In genomic region chr5:139526309-139527109, GRCh38 we compare ENCODE assay signal across 1 cellular context.
A peak's percentile ranks its signal among the peaks of the same experiment; 100 is the strongest.
TF ChIP-seq lines count a peak whose summit lies in the region.
"Not testable (repeated sequence)": the region's sequence is repeated elsewhere in the genome, so short reads cannot be mapped to it uniquely, and the experiment has no call there.

No MANE protein-coding gene starts in this region.

TF ChIP-seq in HepG2, 621 proteins besides CTCF, POLR2A, EP300 and RAD21 (continued from another document and continues in another):
- TF ChIP-seq FOXP4 (CRISPR knock-in tag; IDR thresholded peaks at IDR 0.05) (peak; percentile 34; the same call in 1 of the 2 replicates), ZNF142 (CRISPR knock-in tag; IDR thresholded peaks at IDR 0.05) (peak; percentile 61; the same call in 1 of the 2 replicates), ZNF143 (CRISPR knock-in tag; IDR thresholded peaks at IDR 0.05) (peak; percentile 28; the same call in 1 of the 2 replicates), MED13 (CRISPR knock-in tag; IDR thresholded peaks at IDR 0.05) (0 out of 2 replicates have a peak, but pooled peaks have one; percentile 34), BRF2 (CRISPR knock-in tag; IDR thresholded peaks at IDR 0.05) (0 out of 2 replicates have a peak, but pooled peaks have one; percentile 36), ZNF543 (CRISPR knock-in tag; IDR thresholded peaks at IDR 0.05) (0 out of 2 replicates have a peak, but pooled peaks have one; percentile 66), BRD4 (CRISPR knock-in tag; IDR thresholded peaks at IDR 0.05) (peak; percentile 69), ZFX (CRISPR knock-in tag; IDR thresholded peaks at IDR 0.05; ENCODE audit: low read depth) (peak; percentile 67), NFAT5 (CRISPR knock-in tag; IDR thresholded peaks at IDR 0.05) (peak; percentile 72; the same call in 1 of the 2 replicates), YEATS4 (CRISPR knock-in tag; IDR thresholded peaks at IDR 0.05; ENCODE audit: borderline replicate concordance) (peak; percentile 60), PITX1 (CRISPR knock-in tag; IDR thresholded peaks at IDR 0.05) (0 out of 2 replicates have a peak, but pooled peaks have one; percentile 39), ZNF350 (CRISPR knock-in tag; IDR thresholded peaks at IDR 0.05; ENCODE audit: borderline replicate concordance, low read depth) (peak; percentile 41; the same call in 1 of the 2 replicates), HOXD1 (CRISPR knock-in tag; IDR thresholded peaks at IDR 0.05) (peak; percentile 53; the same call in 1 of the 2 replicates), ZNF883 (CRISPR knock-in tag; IDR thresholded peaks at IDR 0.05; ENCODE audit: not compliant biosample characterization) (peak; percentile 27), SALL1 (CRISPR knock-in tag; IDR thresholded peaks at IDR 0.05) (0 out of 2 replicates have a peak, but pooled peaks have one; percentile 9), HOXA5 (CRISPR knock-in tag; IDR thresholded peaks at IDR 0.05) (peak; percentile 58; the same call in 1 of the 2 replicates), MTA1 (CRISPR knock-in tag; IDR thresholded peaks at IDR 0.05; ENCODE audit: borderline replicate concordance) (0 out of 2 replicates have a peak, but pooled peaks have one; percentile 24), NFKB2 (CRISPR knock-in tag; IDR thresholded peaks at IDR 0.05; ENCODE audit: borderline replicate concordance) (peak; percentile 45; the same call in 1 of the 2 replicates), SALL2 (CRISPR knock-in tag; IDR thresholded peaks at IDR 0.05) (0 out of 2 replicates have a peak, but pooled peaks have one; percentile 32), ZNF275 (CRISPR knock-in tag; IDR thresholded peaks at IDR 0.05; ENCODE audit: borderline replicate concordance) (peak; percentile 56; the same call in 1 of the 2 replicates), KAT7 (CRISPR knock-in tag; IDR thresholded peaks at IDR 0.05; ENCODE audit: borderline replicate concordance) (0 out of 2 replicates have a peak, but pooled peaks have one; percentile 29), SAP130 (CRISPR knock-in tag; IDR thresholded peaks at IDR 0.05; ENCODE audit: low read depth) (peak; percentile 48), ZFY (CRISPR knock-in tag; IDR thresholded peaks at IDR 0.05) (peak; percentile 57), SOX6 (CRISPR knock-in tag; IDR thresholded peaks at IDR 0.05) (0 out of 2 replicates have a peak, but pooled peaks have one; percentile 8), ZNF343 (CRISPR knock-in tag; IDR thresholded peaks at IDR 0.05) (0 out of 2 replicates have a peak, but pooled peaks have one; percentile 30), KLF12 (CRISPR knock-in tag; IDR thresholded peaks at IDR 0.05; ENCODE audit: borderline replicate concordance) (0 out of 2 replicates have a peak, but pooled peaks have one; percentile 54), GATAD2A (CRISPR knock-in tag; IDR thresholded peaks at IDR 0.05) (peak; percentile 11; the same call in 1 of the 2 replicates), KMT2B (CRISPR knock-in tag; IDR thresholded peaks at IDR 0.05) (0 out of 2 replicates have a peak, but pooled peaks have one; percentile 12), HDAC1 (CRISPR knock-in tag; IDR thresholded peaks at IDR 0.05) (peak; percentile 37; the same call in 1 of the 2 replicates), ZC3H13 (CRISPR knock-in tag; IDR thresholded peaks at IDR 0.05) (peak; percentile 64; the same call in 1 of the 2 replicates), ZNF746 (CRISPR knock-in tag; IDR thresholded peaks at IDR 0.05) (peak; percentile 22; the same call in 1 of the 2 replicates), SPEN (CRISPR knock-in tag; IDR thresholded peaks at IDR 0.05; ENCODE audit: low read depth) (peak; percentile 11; the same call in 1 of the 2 replicates), ZGPAT (CRISPR knock-in tag; IDR thresholded peaks at IDR 0.05) (0 out of 2 replicates have a peak, but pooled peaks have one; percentile 21), ZNF552 (CRISPR knock-in tag; IDR thresholded peaks at IDR 0.05; ENCODE audit: borderline replicate concordance) (peak; percentile 60; the same call in 1 of the 2 replicates), UBTF (CRISPR knock-in tag; IDR thresholded peaks at IDR 0.05) (peak; percentile 83; the same call in 1 of the 2 replicates)
- TF ChIP-seq SOX6 (IDR thresholded peaks at IDR 0.05): not testable (repeated sequence)
